In the genomic region with DNA sequence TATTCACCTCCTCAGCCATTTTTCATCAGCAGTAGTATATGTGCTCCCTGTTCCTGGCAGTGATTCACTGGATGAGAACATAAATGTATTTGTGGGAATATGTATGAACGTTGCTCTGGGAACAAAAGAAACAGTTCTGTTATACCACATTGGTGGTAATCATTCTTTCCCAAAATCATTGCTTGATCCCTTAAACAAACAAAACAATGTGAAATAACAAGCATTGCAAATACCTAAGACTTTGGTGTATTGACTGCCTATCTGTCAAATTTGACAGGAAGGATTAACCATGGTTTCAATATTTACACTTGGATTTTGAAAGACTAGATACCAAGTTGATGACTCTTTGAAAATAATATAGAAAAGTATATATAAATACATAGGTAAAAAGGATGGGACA, we compare ENCODE assay signal across 1 cellular context.
TF ChIP-seq lines count a peak whose summit lies in the region.

No MANE protein-coding gene starts in this region.

TF ChIP-seq in HepG2, 621 proteins besides CTCF, POLR2A, EP300 and RAD21 (continued from another document and continues in another):
- TF ChIP-seq ZNF724P (CRISPR knock-in tag; IDR thresholded peaks at IDR 0.05; ENCODE audit: borderline replicate concordance) (no peak), NFE2L2 (IDR thresholded peaks at IDR 0.05; ENCODE audit: low read length) (no peak), ZNF333 (CRISPR knock-in tag; IDR thresholded peaks at IDR 0.05; ENCODE audit: borderline replicate concordance) (no peak), SIX1 (CRISPR knock-in tag; IDR thresholded peaks at IDR 0.05; ENCODE audit: borderline replicate concordance) (peak; percentile 56; the same call in 1 of the 2 replicates), HOXD1 (CRISPR knock-in tag; IDR thresholded peaks at IDR 0.05) (peak; percentile 100), ZNF709 (CRISPR knock-in tag; IDR thresholded peaks at IDR 0.05) (no peak), FOXP1 (IDR thresholded peaks at IDR 0.05) (no peak), FOXP1 (CRISPR knock-in tag; IDR thresholded peaks at IDR 0.05) (peak; percentile 91), STAT5B (CRISPR knock-in tag; IDR thresholded peaks at IDR 0.05) (no peak), TGIF2 (CRISPR knock-in tag; IDR thresholded peaks at IDR 0.05) (peak; percentile 47; the same call in 1 of the 2 replicates), SPEN (CRISPR knock-in tag; IDR thresholded peaks at IDR 0.05; ENCODE audit: low read depth) (no peak), ZNF792 (CRISPR knock-in tag; IDR thresholded peaks at IDR 0.05) (no peak), GATAD1 (CRISPR knock-in tag; IDR thresholded peaks at IDR 0.05) (peak; percentile 28; the same call in 1 of the 2 replicates), SIN3A (IDR thresholded peaks at IDR 0.05; ENCODE audit: borderline replicate concordance, low read depth, low read length) (no peak), TCF7L2 (IDR thresholded peaks at IDR 0.05; ENCODE audit: low read depth, low read length) (peak; percentile 76), ZFP1 (CRISPR knock-in tag; IDR thresholded peaks at IDR 0.05) (peak; percentile 26; the same call in 1 of the 2 replicates), MBD4 (IDR thresholded peaks at IDR 0.05; ENCODE audit: borderline replicate concordance, low read length) (peak; percentile 86), BRD4 (CRISPR knock-in tag; IDR thresholded peaks at IDR 0.05) (no peak), HNRNPK (IDR thresholded peaks at IDR 0.05; ENCODE audit: low read depth, low read length, poor library complexity, severe bottlenecking) (no peak), FOXA1 (IDR thresholded peaks at IDR 0.05) (peak; percentile 94), FOXA1 (CRISPR knock-in tag; IDR thresholded peaks at IDR 0.05) (peak; percentile 93), PHF21A (CRISPR knock-in tag; IDR thresholded peaks at IDR 0.05) (no peak), KLF13 (CRISPR knock-in tag; IDR thresholded peaks at IDR 0.05) (no peak), ZNF256 (CRISPR knock-in tag; conservative IDR thresholded peaks at IDR 0.05) (no peak), JUN (CRISPR knock-in tag; IDR thresholded peaks at IDR 0.05) (no peak), SOX13 (IDR thresholded peaks at IDR 0.05) (peak; percentile 79), SOX13 (CRISPR knock-in tag; conservative IDR thresholded peaks at IDR 0.05 in 1 of 2, IDR thresholded peaks at IDR 0.05 in 1 of 2) (peak in 1 of 2 experiments; percentile 98; a peak in 2 of 4 replicates), NBN (conservative IDR thresholded peaks at IDR 0.05) (no peak)
- TF ChIP-seq, protein P1, sequence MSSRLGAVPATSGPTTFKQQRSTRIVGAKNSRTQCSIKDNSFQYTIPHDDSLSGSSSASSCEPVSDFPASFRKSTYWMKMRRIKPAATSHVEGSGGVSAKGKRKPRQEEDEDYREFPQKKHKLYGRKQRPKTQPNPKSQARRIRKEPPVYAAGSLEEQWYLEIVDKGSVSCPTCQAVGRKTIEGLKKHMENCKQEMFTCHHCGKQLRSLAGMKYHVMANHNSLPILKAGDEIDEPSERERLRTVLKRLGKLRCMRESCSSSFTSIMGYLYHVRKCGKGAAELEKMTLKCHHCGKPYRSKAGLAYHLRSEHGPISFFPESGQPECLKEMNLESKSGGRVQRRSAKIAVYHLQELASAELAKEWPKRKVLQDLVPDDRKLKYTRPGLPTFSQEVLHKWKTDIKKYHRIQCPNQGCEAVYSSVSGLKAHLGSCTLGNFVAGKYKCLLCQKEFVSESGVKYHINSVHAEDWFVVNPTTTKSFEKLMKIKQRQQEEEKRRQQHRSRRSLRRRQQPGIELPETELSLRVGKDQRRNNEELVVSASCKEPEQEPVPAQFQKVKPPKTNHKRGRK (CRISPR knock-in tag; IDR thresholded peaks at IDR 0.05) = no peak
- TF ChIP-seq, protein P2, sequence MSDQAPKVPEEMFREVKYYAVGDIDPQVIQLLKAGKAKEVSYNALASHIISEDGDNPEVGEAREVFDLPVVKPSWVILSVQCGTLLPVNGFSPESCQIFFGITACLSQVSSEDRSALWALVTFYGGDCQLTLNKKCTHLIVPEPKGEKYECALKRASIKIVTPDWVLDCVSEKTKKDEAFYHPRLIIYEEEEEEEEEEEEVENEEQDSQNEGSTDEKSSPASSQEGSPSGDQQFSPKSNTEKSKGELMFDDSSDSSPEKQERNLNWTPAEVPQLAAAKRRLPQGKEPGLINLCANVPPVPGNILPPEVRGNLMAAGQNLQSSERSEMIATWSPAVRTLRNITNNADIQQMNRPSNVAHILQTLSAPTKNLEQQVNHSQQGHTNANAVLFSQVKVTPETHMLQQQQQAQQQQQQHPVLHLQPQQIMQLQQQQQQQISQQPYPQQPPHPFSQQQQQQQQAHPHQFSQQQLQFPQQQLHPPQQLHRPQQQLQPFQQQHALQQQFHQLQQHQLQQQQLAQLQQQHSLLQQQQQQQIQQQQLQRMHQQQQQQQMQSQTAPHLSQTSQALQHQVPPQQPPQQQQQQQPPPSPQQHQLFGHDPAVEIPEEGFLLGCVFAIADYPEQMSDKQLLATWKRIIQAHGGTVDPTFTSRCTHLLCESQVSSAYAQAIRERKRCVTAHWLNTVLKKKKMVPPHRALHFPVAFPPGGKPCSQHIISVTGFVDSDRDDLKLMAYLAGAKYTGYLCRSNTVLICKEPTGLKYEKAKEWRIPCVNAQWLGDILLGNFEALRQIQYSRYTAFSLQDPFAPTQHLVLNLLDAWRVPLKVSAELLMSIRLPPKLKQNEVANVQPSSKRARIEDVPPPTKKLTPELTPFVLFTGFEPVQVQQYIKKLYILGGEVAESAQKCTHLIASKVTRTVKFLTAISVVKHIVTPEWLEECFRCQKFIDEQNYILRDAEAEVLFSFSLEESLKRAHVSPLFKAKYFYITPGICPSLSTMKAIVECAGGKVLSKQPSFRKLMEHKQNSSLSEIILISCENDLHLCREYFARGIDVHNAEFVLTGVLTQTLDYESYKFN (CRISPR knock-in tag; conservative IDR thresholded peaks at IDR 0.05) = peak; percentile 58; the same call in 1 of the 2 replicates
- TF ChIP-seq, protein P3, sequence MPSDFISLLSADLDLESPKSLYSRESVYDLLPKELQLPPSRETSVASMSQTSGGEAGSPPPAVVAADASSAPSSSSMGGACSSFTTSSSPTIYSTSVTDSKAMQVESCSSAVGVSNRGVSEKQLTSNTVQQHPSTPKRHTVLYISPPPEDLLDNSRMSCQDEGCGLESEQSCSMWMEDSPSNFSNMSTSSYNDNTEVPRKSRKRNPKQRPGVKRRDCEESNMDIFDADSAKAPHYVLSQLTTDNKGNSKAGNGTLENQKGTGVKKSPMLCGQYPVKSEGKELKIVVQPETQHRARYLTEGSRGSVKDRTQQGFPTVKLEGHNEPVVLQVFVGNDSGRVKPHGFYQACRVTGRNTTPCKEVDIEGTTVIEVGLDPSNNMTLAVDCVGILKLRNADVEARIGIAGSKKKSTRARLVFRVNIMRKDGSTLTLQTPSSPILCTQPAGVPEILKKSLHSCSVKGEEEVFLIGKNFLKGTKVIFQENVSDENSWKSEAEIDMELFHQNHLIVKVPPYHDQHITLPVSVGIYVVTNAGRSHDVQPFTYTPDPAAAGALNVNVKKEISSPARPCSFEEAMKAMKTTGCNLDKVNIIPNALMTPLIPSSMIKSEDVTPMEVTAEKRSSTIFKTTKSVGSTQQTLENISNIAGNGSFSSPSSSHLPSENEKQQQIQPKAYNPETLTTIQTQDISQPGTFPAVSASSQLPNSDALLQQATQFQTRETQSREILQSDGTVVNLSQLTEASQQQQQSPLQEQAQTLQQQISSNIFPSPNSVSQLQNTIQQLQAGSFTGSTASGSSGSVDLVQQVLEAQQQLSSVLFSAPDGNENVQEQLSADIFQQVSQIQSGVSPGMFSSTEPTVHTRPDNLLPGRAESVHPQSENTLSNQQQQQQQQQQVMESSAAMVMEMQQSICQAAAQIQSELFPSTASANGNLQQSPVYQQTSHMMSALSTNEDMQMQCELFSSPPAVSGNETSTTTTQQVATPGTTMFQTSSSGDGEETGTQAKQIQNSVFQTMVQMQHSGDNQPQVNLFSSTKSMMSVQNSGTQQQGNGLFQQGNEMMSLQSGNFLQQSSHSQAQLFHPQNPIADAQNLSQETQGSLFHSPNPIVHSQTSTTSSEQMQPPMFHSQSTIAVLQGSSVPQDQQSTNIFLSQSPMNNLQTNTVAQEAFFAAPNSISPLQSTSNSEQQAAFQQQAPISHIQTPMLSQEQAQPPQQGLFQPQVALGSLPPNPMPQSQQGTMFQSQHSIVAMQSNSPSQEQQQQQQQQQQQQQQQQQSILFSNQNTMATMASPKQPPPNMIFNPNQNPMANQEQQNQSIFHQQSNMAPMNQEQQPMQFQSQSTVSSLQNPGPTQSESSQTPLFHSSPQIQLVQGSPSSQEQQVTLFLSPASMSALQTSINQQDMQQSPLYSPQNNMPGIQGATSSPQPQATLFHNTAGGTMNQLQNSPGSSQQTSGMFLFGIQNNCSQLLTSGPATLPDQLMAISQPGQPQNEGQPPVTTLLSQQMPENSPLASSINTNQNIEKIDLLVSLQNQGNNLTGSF (CRISPR knock-in tag; IDR thresholded peaks at IDR 0.05) = no peak
- TF ChIP-seq, protein P4, sequence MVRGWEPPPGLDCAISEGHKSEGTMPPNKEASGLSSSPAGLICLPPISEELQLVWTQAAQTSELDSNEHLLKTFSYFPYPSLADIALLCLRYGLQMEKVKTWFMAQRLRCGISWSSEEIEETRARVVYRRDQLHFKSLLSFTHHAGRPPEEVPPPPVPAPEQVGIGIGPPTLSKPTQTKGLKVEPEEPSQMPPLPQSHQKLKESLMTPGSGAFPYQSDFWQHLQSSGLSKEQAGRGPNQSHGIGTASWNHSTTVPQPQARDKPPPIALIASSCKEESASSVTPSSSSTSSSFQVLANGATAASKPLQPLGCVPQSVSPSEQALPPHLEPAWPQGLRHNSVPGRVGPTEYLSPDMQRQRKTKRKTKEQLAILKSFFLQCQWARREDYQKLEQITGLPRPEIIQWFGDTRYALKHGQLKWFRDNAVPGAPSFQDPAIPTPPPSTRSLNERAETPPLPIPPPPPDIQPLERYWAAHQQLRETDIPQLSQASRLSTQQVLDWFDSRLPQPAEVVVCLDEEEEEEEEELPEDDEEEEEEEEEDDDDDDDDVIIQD (CRISPR knock-in tag; IDR thresholded peaks at IDR 0.05; ENCODE audit: low read depth) = peak; percentile 42; the same call in 1 of the 2 replicates
- TF ChIP-seq, protein P5, sequence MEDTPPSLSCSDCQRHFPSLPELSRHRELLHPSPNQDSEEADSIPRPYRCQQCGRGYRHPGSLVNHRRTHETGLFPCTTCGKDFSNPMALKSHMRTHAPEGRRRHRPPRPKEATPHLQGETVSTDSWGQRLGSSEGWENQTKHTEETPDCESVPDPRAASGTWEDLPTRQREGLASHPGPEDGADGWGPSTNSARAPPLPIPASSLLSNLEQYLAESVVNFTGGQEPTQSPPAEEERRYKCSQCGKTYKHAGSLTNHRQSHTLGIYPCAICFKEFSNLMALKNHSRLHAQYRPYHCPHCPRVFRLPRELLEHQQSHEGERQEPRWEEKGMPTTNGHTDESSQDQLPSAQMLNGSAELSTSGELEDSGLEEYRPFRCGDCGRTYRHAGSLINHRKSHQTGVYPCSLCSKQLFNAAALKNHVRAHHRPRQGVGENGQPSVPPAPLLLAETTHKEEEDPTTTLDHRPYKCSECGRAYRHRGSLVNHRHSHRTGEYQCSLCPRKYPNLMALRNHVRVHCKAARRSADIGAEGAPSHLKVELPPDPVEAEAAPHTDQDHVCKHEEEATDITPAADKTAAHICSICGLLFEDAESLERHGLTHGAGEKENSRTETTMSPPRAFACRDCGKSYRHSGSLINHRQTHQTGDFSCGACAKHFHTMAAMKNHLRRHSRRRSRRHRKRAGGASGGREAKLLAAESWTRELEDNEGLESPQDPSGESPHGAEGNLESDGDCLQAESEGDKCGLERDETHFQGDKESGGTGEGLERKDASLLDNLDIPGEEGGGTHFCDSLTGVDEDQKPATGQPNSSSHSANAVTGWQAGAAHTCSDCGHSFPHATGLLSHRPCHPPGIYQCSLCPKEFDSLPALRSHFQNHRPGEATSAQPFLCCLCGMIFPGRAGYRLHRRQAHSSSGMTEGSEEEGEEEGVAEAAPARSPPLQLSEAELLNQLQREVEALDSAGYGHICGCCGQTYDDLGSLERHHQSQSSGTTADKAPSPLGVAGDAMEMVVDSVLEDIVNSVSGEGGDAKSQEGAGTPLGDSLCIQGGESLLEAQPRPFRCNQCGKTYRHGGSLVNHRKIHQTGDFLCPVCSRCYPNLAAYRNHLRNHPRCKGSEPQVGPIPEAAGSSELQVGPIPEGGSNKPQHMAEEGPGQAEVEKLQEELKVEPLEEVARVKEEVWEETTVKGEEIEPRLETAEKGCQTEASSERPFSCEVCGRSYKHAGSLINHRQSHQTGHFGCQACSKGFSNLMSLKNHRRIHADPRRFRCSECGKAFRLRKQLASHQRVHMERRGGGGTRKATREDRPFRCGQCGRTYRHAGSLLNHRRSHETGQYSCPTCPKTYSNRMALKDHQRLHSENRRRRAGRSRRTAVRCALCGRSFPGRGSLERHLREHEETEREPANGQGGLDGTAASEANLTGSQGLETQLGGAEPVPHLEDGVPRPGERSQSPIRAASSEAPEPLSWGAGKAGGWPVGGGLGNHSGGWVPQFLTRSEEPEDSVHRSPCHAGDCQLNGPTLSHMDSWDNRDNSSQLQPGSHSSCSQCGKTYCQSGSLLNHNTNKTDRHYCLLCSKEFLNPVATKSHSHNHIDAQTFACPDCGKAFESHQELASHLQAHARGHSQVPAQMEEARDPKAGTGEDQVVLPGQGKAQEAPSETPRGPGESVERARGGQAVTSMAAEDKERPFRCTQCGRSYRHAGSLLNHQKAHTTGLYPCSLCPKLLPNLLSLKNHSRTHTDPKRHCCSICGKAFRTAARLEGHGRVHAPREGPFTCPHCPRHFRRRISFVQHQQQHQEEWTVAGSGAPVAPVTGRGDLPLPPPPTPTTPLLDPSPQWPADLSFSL (CRISPR knock-in tag; IDR thresholded peaks at IDR 0.05) = no peak
- TF ChIP-seq, protein P6, sequence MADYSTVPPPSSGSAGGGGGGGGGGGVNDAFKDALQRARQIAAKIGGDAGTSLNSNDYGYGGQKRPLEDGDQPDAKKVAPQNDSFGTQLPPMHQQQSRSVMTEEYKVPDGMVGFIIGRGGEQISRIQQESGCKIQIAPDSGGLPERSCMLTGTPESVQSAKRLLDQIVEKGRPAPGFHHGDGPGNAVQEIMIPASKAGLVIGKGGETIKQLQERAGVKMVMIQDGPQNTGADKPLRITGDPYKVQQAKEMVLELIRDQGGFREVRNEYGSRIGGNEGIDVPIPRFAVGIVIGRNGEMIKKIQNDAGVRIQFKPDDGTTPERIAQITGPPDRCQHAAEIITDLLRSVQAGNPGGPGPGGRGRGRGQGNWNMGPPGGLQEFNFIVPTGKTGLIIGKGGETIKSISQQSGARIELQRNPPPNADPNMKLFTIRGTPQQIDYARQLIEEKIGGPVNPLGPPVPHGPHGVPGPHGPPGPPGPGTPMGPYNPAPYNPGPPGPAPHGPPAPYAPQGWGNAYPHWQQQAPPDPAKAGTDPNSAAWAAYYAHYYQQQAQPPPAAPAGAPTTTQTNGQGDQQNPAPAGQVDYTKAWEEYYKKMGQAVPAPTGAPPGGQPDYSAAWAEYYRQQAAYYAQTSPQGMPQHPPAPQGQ (CRISPR knock-in tag; IDR thresholded peaks at IDR 0.05; ENCODE audit: borderline replicate concordance) = no peak
- TF ChIP-seq, protein P7, sequence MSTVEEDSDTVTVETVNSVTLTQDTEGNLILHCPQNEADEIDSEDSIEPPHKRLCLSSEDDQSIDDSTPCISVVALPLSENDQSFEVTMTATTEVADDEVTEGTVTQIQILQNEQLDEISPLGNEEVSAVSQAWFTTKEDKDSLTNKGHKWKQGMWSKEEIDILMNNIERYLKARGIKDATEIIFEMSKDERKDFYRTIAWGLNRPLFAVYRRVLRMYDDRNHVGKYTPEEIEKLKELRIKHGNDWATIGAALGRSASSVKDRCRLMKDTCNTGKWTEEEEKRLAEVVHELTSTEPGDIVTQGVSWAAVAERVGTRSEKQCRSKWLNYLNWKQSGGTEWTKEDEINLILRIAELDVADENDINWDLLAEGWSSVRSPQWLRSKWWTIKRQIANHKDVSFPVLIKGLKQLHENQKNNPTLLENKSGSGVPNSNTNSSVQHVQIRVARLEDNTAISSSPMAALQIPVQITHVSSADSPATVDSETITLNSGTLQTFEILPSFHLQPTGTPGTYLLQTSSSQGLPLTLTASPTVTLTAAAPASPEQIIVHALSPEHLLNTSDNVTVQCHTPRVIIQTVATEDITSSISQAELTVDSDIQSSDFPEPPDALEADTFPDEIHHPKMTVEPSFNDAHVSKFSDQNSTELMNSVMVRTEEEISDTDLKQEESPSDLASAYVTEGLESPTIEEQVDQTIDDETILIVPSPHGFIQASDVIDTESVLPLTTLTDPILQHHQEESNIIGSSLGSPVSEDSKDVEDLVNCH (CRISPR knock-in tag; IDR thresholded peaks at IDR 0.05) = no peak
